Comparison of ENCODE assay signal across 9 cellular contexts in genomic region chr13:45206340-45206739, GRCh38. TPM values are rescaled to one million over a fixed set of nuclear protein-coding genes. Genes with fewer than 3 reads are reported as not detected.
DNase-seq lines count a peak whose midpoint lies in the region; ATAC-seq and TF ChIP-seq lines count a peak whose summit lies in the region.
"Had no signal": no experiment of that assay in that cellular context is flagged by ENCODE, and none has a peak within 500 bp of the region (broad histone marks: within the 10 kb centered on the region; RNA-seq: fewer than 3 reads in every experiment).

No MANE protein-coding gene starts in this region.

- TF ChIP-seq CTCF in MCF 10A (IDR thresholded peaks at IDR 0.05; ENCODE audit: unreplicated experiment): no peak
- no peak for TF ChIP-seq CTCF in nephron (IDR thresholded peaks at IDR 0.05; ENCODE audit: unreplicated experiment in 3 of 3)

- H3K4me3 Mint-ChIP-seq in MCF 10A (ENCODE audit: unreplicated experiment) (peak overlapping the region; percentile 56), nephron (no peak overlapping the region)
- H3K4me3 Mint-ChIP-seq in activated T-helper 2 cell treated with anti-CD3 and anti-CD28 coated beads, Interferon-gamma antibody, Interleukin-2, Interleukin-4, amounts not matched to agents 10 μg/mL and 5 μg/mL and 100 μg/mL, durations not matched to agents 14 hours and 24 hours and 36 hours (ENCODE audit: low read depth): no peak overlapping the region
- H3K4me3 Mint-ChIP-seq: neural crest cell had no signal

- peak; percentile 88 for DNase-seq in MCF 10A (ENCODE audit: unreplicated experiment)
- no peak for DNase-seq in NCI-H748 treated with DMSO at 0.1 percent for 48 hours (lab: John Stamatoyannopoulos, UW)
- DNase-seq in midbrain (lab: John Stamatoyannopoulos, UW): no peak
- no peak for DNase-seq in activated T-helper 2 cell treated with anti-CD3 and anti-CD28 coated beads, Interferon-gamma antibody, Interleukin-2, Interleukin-4, amounts not matched to agents 10 μg/mL and 5 μg/mL and 100 μg/mL, durations not matched to agents 14 hours and 24 hours and 36 hours (ENCODE audit: low spot score)

- BruUV-seq in MCF 10A (replicated peaks; lab: Mats Ljungman, UMichigan): no TSS peak

- CTCF ChIA-PET in MCF 10A (lab: Yijun Ruan, JAX): interaction anchor here (0.9 to 2.9 kb wide), 10 partner anchors 9 to 211 kb away, joined by 3 to 20 read pairs (median 4); no protein-coding TSS in a partner anchor

- H3K4me1 Mint-ChIP-seq in MCF 10A (ENCODE audit: insufficient read depth, unreplicated experiment) (peaks cover 47% of the 10 kb centered on the region), nephron (peaks cover 17% of the 10 kb centered on the region)
- peaks cover 13% of the 10 kb centered on the region for H3K4me1 Mint-ChIP-seq in activated T-helper 2 cell treated with anti-CD3 and anti-CD28 coated beads, Interferon-gamma antibody, Interleukin-2, Interleukin-4, amounts not matched to agents 10 μg/mL and 5 μg/mL and 100 μg/mL, durations not matched to agents 14 hours and 24 hours and 36 hours (ENCODE audit: low read depth)
- H3K4me1 Mint-ChIP-seq: neural crest cell had no signal

- POLR2A ChIA-PET in MCF 10A (lab: Yijun Ruan, JAX): interaction anchor here (0.6 to 7.4 kb wide), 23 partner anchors 9 to 159 kb away, joined by 3 to 153 read pairs (median 6); partner anchors contain the start of gene GTF2F2

- ATAC-seq in GM18511 (IDR thresholded peaks at IDR 0.05; ENCODE audit: unreplicated experiment) (peak; percentile 68), HG03095 (IDR thresholded peaks at IDR 0.05; ENCODE audit: unreplicated experiment) (peak; percentile 75), GM21515 (IDR thresholded peaks at IDR 0.05; ENCODE audit: unreplicated experiment) (no peak)

- H3K27me3 Mint-ChIP-seq in MCF 10A (ENCODE audit: insufficient read depth, unreplicated experiment) (no peaks in the 10 kb centered on the region), nephron (ENCODE audit: low read depth) (no peaks in the 10 kb centered on the region)
- H3K27me3 Mint-ChIP-seq in activated T-helper 2 cell treated with anti-CD3 and anti-CD28 coated beads, Interferon-gamma antibody, Interleukin-2, Interleukin-4, amounts not matched to agents 10 μg/mL and 5 μg/mL and 100 μg/mL, durations not matched to agents 14 hours and 24 hours and 36 hours (ENCODE audit: low read depth): no peaks in the 10 kb centered on the region

- H3K27ac Mint-ChIP-seq in MCF 10A (ENCODE audit: low read depth, unreplicated experiment) (peak overlapping the region; percentile 88), nephron (peak overlapping the region; percentile 1 to 24 (median 23))
- H3K27ac Mint-ChIP-seq in activated T-helper 2 cell treated with anti-CD3 and anti-CD28 coated beads, Interferon-gamma antibody, Interleukin-2, Interleukin-4, amounts not matched to agents 10 μg/mL and 5 μg/mL and 100 μg/mL, durations not matched to agents 14 hours and 24 hours and 36 hours: no peak overlapping the region

- H3K36me3 Mint-ChIP-seq in MCF 10A (ENCODE audit: insufficient read depth, unreplicated experiment): peaks cover 28% of the 10 kb centered on the region
- H3K36me3 Mint-ChIP-seq in nephron (ENCODE audit: low read depth): peaks cover 38% of the 10 kb centered on the region
- H3K36me3 Mint-ChIP-seq in activated T-helper 2 cell treated with anti-CD3 and anti-CD28 coated beads, Interferon-gamma antibody, Interleukin-2, Interleukin-4, amounts not matched to agents 10 μg/mL and 5 μg/mL and 100 μg/mL, durations not matched to agents 14 hours and 24 hours and 36 hours (ENCODE audit: low read depth): peaks cover 31% of the 10 kb centered on the region

- intact Hi-C loops in MCF 10A (cut with micrococcal nuclease): loop anchor here (5.0 kb wide), 1 partner anchor 36 kb away; no protein-coding TSS in a partner anchor
- intact Hi-C loops in activated T-helper 2 cell treated with anti-CD3 and anti-CD28 coated beads, Interferon-gamma antibody, Interleukin-2, Interleukin-4, amounts not matched to agents 10 μg/mL and 5 μg/mL and 100 μg/mL, durations not matched to agents 14 hours and 24 hours and 36 hours (cut with micrococcal nuclease): loop anchor here (5.0 to 10.0 kb wide), 2 partner anchors 82 to 159 kb away; partner anchors contain the start of gene GTF2F2

- H3K9me3 Mint-ChIP-seq in MCF 10A (ENCODE audit: unreplicated experiment): no peaks in the 10 kb centered on the region
- H3K9me3 Mint-ChIP-seq in nephron: no peaks in the 10 kb centered on the region
- H3K9me3 Mint-ChIP-seq in activated T-helper 2 cell treated with anti-CD3 and anti-CD28 coated beads, Interferon-gamma antibody, Interleukin-2, Interleukin-4, amounts not matched to agents 10 μg/mL and 5 μg/mL and 100 μg/mL, durations not matched to agents 14 hours and 24 hours and 36 hours: no peaks in the 10 kb centered on the region
- H3K9me3 Mint-ChIP-seq: neural crest cell had no signal

RNA-seq across cellular contexts. Expression of gene KCTD4, which starts 5.5 kb away (rescaled TPM):
- total RNA-seq in MCF 10A (2022): 0.54 and 0.79 TPM in 2 replicates
- total RNA-seq in activated T-helper 2 cell treated with anti-CD3 and anti-CD28 coated beads, Interferon-gamma antibody, Interleukin-2, Interleukin-4, amounts not matched to agents 10 μg/mL and 5 μg/mL and 100 μg/mL, durations not matched to agents 14 hours and 24 hours and 36 hours: not detected in 2 replicates
- total RNA-seq: neural crest cell had no signal
